8 cellular contexts compared by ENCODE assay signal in genomic region chr7:137626469-137627067, GRCh38.
DNase-seq lines count a peak whose midpoint lies in the region; ATAC-seq lines count a peak whose summit lies in the region.

No MANE protein-coding gene starts in this region.

- DNase-seq in C1 segment of cervical spinal cord (lab: John Stamatoyannopoulos, UW) = peak in 10 of 14 donors; percentile 1 to 40 (median 19)
- peak; percentile 59 for DNase-seq in NCI-H2227 (lab: John Stamatoyannopoulos, UW; ENCODE audit: unreplicated experiment)
- peak in 35 of 58 donors; percentile 1 to 45 (median 8) for DNase-seq in anterior cingulate cortex (lab: John Stamatoyannopoulos, UW)
- peak; percentile 66 for DNase-seq in iPS DF 4.7 (ENCODE audit: extremely low read depth, low spot score)
- peak; percentile 15 for DNase-seq in stimulated activated CD4-positive, alpha-beta T cell treated with anti-CD3 and anti-CD28 coated beads, Interleukin-4, amount 100 ng/mL, for 1 hour

- ATAC-seq in GM18502 (IDR thresholded peaks at IDR 0.05; ENCODE audit: poor library complexity, unreplicated experiment) = peak; percentile 92
- peak; percentile 65 for ATAC-seq in HG02884 (IDR thresholded peaks at IDR 0.05; ENCODE audit: unreplicated experiment)
- no peak for ATAC-seq in GM19328 (IDR thresholded peaks at IDR 0.05; ENCODE audit: unreplicated experiment)

Comparison
In these comparisons a context has a peak if more than half of its experiments do, and no peak if none do; other contexts are left out.
1. DNase-seq: peak in every context shown above with its lines; median percentile 66 in iPS DF 4.7; 59 in NCI-H2227; 19 in C1 segment of cervical spinal cord; 15 in stimulated activated CD4-positive, alpha-beta T cell treated with anti-CD3 and anti-CD28 coated beads, Interleukin-4, amount 100 ng/mL, for 1 hour; 8 in anterior cingulate cortex.